ENCODE assay signal across 9 cellular contexts in the genomic region with DNA sequence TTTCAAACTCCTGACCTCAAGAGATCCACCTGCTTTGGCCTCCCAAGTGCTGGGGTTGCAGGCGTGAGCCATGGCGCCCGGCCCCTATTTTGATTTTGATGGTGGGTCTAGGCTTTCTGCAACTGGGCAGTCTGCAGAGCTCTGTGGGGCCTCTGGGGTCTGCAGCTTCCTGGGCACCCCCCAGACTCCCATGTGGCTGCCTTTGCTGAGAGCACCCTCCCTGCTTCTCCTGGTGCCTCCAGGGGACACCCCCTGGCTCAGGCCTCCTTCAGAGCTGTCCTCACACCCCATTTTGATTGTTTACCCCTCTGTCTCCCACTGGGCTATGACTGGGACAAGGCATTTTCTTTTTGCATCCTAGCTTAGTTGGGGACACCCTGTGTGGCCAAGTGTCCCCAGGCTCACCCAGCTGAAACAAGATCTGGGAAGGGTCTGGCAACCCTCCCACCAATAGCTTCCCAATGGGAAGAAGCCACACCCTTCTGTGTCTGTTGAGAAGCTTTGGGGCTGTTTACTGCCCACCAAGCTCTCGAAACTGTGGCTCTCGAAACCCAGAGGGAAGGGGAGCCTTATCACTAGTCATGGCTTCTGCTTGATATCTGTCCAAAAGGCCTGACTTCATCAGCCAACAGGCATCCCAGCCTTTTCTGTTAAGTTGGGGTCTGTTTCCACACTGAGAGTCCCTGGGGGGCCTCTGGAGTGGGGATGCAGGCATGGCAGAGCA.
DNase-seq lines count a peak whose midpoint lies in the region; ATAC-seq and TF ChIP-seq lines count a peak whose summit lies in the region.
"Had no signal": no experiment of that assay in that cellular context is flagged by ENCODE, and none has a peak within 500 bp of the region (broad histone marks: within the 10 kb centered on the region; RNA-seq: fewer than 3 reads in every experiment).

No MANE protein-coding gene starts in this region.

- no peaks in the 10 kb centered on the region for H3K79me2 ChIP-seq in parathyroid adenoma

- no peak overlapping the region for H3K27ac Mint-ChIP-seq in activated CD8-positive, alpha-beta memory T cell treated with anti-CD3 and anti-CD28 coated beads, Interleukin-2, amount 10 ng/mL, durations not matched to agents 7 days and 5 days

- DNase-seq in COLO668 (lab: John Stamatoyannopoulos, UW; ENCODE audit: unreplicated experiment) (peak; percentile 46), NCI-H2196 treated with DMSO at 0.1 percent for 48 hours (lab: John Stamatoyannopoulos, UW; ENCODE audit: unreplicated experiment) (peak; percentile 59), islet precursor cell (no peak), GM19238 (ENCODE audit: insufficient read length, low spot score) (no peak)
- no peak for DNase-seq in activated CD8-positive, alpha-beta memory T cell treated with anti-CD3 and anti-CD28 coated beads, Interleukin-2, amount 10 ng/mL, durations not matched to agents 7 days and 5 days

- peaks cover 9% of the 10 kb centered on the region for H3K4me1 Mint-ChIP-seq in activated CD8-positive, alpha-beta memory T cell treated with anti-CD3 and anti-CD28 coated beads, Interleukin-2, amount 10 ng/mL, durations not matched to agents 7 days and 5 days

- peak overlapping the region; percentile 86 for H2AFZ ChIP-seq in parathyroid adenoma

- CTCF ChIA-PET in activated CD8-positive, alpha-beta memory T cell treated with anti-CD3 and anti-CD28 coated beads, Interleukin-2, amount 10 ng/mL, durations not matched to agents 7 days and 5 days (lab: Charles Lee), result interaction anchor here (1.0 to 1.3 kb wide), 6 partner anchors 19 to 244 kb away, joined by 3 to 6 read pairs (median 4); no protein-coding TSS in a partner anchor

- H3K9me3 Mint-ChIP-seq in activated CD8-positive, alpha-beta memory T cell treated with anti-CD3 and anti-CD28 coated beads, Interleukin-2, amount 10 ng/mL, durations not matched to agents 7 days and 5 days (ENCODE audit: low read depth), result no peaks in the 10 kb centered on the region

- H3K36me3 Mint-ChIP-seq in activated CD8-positive, alpha-beta memory T cell treated with anti-CD3 and anti-CD28 coated beads, Interleukin-2, amount 10 ng/mL, durations not matched to agents 7 days and 5 days, result no peaks in the 10 kb centered on the region

- no peak overlapping the region for H3K9ac ChIP-seq in parathyroid adenoma

- H3K4me3 ChIP-seq in esophagus (ENCODE audit: low read depth in 1 of 2, low read length in 2 of 2) (no peak overlapping the region), parathyroid adenoma (ENCODE audit: low read depth, low read length) (peak overlapping the region; percentile 54)

- TF ChIP-seq CTCF in parathyroid adenoma (IDR thresholded peaks at IDR 0.05), result no peak

- H3K27me3 Mint-ChIP-seq in activated CD8-positive, alpha-beta memory T cell treated with anti-CD3 and anti-CD28 coated beads, Interleukin-2, amount 10 ng/mL, durations not matched to agents 7 days and 5 days, result peaks cover 11% of the 10 kb centered on the region

- H3K36me3 ChIP-seq in esophagus (ENCODE audit: control insufficient read depth in 2 of 2, insufficient read depth in 2 of 2, low read length in 1 of 2), result no peaks in the 10 kb centered on the region
- no peaks in the 10 kb centered on the region for H3K36me3 ChIP-seq in parathyroid adenoma (ENCODE audit: control insufficient read depth, insufficient read depth, low read length)
- H3K36me3 ChIP-seq: SJSA1 had no signal

- H3K4me1 ChIP-seq in esophagus (ENCODE audit: control insufficient read depth in 2 of 2, insufficient read depth in 2 of 2, low read length in 1 of 2) (peaks cover 0 to 13% of the 10 kb centered on the region in 2 donors), parathyroid adenoma (peaks cover 13% of the 10 kb centered on the region)

- ATAC-seq in activated CD8-positive, alpha-beta memory T cell treated with anti-CD3 and anti-CD28 coated beads, Interleukin-2, amount 10 ng/mL, durations not matched to agents 7 days and 5 days, result no peak
- ATAC-seq in GM19452 (IDR thresholded peaks at IDR 0.05; ENCODE audit: unreplicated experiment), result no peak

- no peak overlapping the region for H3K4me3 Mint-ChIP-seq in activated CD8-positive, alpha-beta memory T cell treated with anti-CD3 and anti-CD28 coated beads, Interleukin-2, amount 10 ng/mL, durations not matched to agents 7 days and 5 days

- no peaks in the 10 kb centered on the region for H3K9me3 ChIP-seq in esophagus (ENCODE audit: control insufficient read depth in 2 of 2, insufficient read depth in 1 of 2, low read depth in 1 of 2, low read length in 1 of 2)
- no peaks in the 10 kb centered on the region for H3K9me3 ChIP-seq in parathyroid adenoma (ENCODE audit: control insufficient read depth, low read length)
- H3K9me3 ChIP-seq: SJSA1 had no signal

- H3K27ac ChIP-seq in esophagus (ENCODE audit: low read depth in 2 of 2, low read length in 1 of 2), result peak overlapping the region; percentile 98 to 99
- peak overlapping the region; percentile 98 for H3K27ac ChIP-seq in parathyroid adenoma
- H3K27ac ChIP-seq: SJSA1 had no signal

- H3K27me3 ChIP-seq in esophagus (ENCODE audit: control insufficient read depth in 1 of 2, insufficient read depth in 2 of 2, low read length in 2 of 2), result no peaks in the 10 kb centered on the region
- H3K27me3 ChIP-seq in parathyroid adenoma (ENCODE audit: control insufficient read depth, insufficient read depth, low read length), result no peaks in the 10 kb centered on the region
- H3K27me3 ChIP-seq: SJSA1 had no signal

- WGBS in esophagus, 2 donors, result 67 to 75% methylated on average over 5 of the region's 5 CpGs

- peak overlapping the region; percentile 90 for H3K4me2 ChIP-seq in parathyroid adenoma (ENCODE audit: low read length)

Comparison
In these comparisons a context has a peak if more than half of its experiments do, and no peak if none do; other contexts are left out.
1. DNase-seq: peak in COLO668 (single experiment) and NCI-H2196 treated with DMSO at 0.1 percent for 48 hours (single experiment); none in islet precursor cell (single experiment), activated CD8-positive, alpha-beta memory T cell treated with anti-CD3 and anti-CD28 coated beads, Interleukin-2, amount 10 ng/mL, durations not matched to agents 7 days and 5 days (single experiment) and GM19238 (single experiment).